ENCODE assay signal across 7 cellular contexts in genomic region chr19:23055501-23055900, GRCh38. TPM values are rescaled to one million over a fixed set of nuclear protein-coding genes. Genes with fewer than 3 reads are reported as not detected.
"Had no signal": no experiment of that assay in that cellular context is flagged by ENCODE, and none has a peak within 500 bp of the region (broad histone marks: within the 10 kb centered on the region; RNA-seq: fewer than 3 reads in every experiment).

No MANE protein-coding gene starts in this region.

- H3K4me3 ChIP-seq: K562 had no signal

- H3K27ac ChIP-seq: HL-60 had no signal

- DNase-seq: IMR-90, KBM-7, KG1 had no signal

RNA-seq across cellular contexts. Expression of gene ZNF728, which starts 52.5 kb away (rescaled TPM):
- polyA plus RNA-seq: HepG2, IgD-negative memory B cell, IMR-90 had no signal
